Comparison of ENCODE assay signal across 8 cellular contexts in genomic region chr14:102095871-102096568, GRCh38. TPM values are rescaled to one million over a fixed set of nuclear protein-coding genes. Genes with fewer than 3 reads are reported as not detected.
DNase-seq lines count a peak whose midpoint lies in the region; ATAC-seq and TF ChIP-seq lines count a peak whose summit lies in the region.

No MANE protein-coding gene starts in this region.

- DNase-seq in NCI-H2227 (lab: John Stamatoyannopoulos, UW; ENCODE audit: unreplicated experiment) (peak; percentile 26), endodermal cell (peak; percentile 75), NCI-H526 treated with DMSO at 0.1 percent for 48 hours (lab: John Stamatoyannopoulos, UW) (no peak)

- ATAC-seq in GM18511 (IDR thresholded peaks at IDR 0.05; ENCODE audit: unreplicated experiment) (no peak), GM21360 (IDR thresholded peaks at IDR 0.05; ENCODE audit: unreplicated experiment) (no peak), HG03175 (IDR thresholded peaks at IDR 0.05; ENCODE audit: unreplicated experiment) (no peak)

- WGBS in endodermal cell (ENCODE audit: insufficient coverage in 1 of 2, insufficient read length in 1 of 2), 2 experiments: 70 to 74% methylated on average over 5 to 8 of the region's 8 CpGs

- H3K27ac ChIP-seq in DOHH2 (ENCODE audit: low read depth, low read length) (no peak overlapping the region), endodermal cell (ENCODE audit: low read depth, low read length) (no peak overlapping the region), parathyroid adenoma (no peak overlapping the region)

- peaks cover 17% of the 10 kb centered on the region for H3K4me1 Mint-ChIP-seq in endodermal cell

- no peaks in the 10 kb centered on the region for H3F3A ChIP-seq in DOHH2 (ENCODE audit: control insufficient read depth, insufficient read depth)

- no peaks in the 10 kb centered on the region for H3K9me3 ChIP-seq in DOHH2 (ENCODE audit: control insufficient read depth, insufficient read depth, low read length)
- H3K9me3 ChIP-seq in endodermal cell (ENCODE audit: control insufficient read depth, low read length): no peaks in the 10 kb centered on the region
- no peaks in the 10 kb centered on the region for H3K9me3 ChIP-seq in parathyroid adenoma (ENCODE audit: control insufficient read depth, low read length)

- H3K36me3 ChIP-seq in DOHH2 (ENCODE audit: control insufficient read depth, low read length): no peaks in the 10 kb centered on the region
- H3K36me3 ChIP-seq in endodermal cell (ENCODE audit: control insufficient read depth, insufficient read depth, low read length): no peaks in the 10 kb centered on the region
- no peaks in the 10 kb centered on the region for H3K36me3 ChIP-seq in parathyroid adenoma (ENCODE audit: control insufficient read depth, insufficient read depth, low read length)

- H3K27me3 ChIP-seq in DOHH2 (ENCODE audit: control insufficient read depth, low read length) (no peaks in the 10 kb centered on the region), endodermal cell (ENCODE audit: control insufficient read depth, insufficient read depth, low read length, poor library complexity, severe bottlenecking) (no peaks in the 10 kb centered on the region), parathyroid adenoma (ENCODE audit: control insufficient read depth, insufficient read depth, low read length) (no peaks in the 10 kb centered on the region)

- TF ChIP-seq CTCF in DOHH2 (IDR thresholded peaks at IDR 0.05; ENCODE audit: low read depth, low read length, poor library complexity, severe bottlenecking): no peak
- TF ChIP-seq CTCF in endodermal cell (conservative IDR thresholded peaks at IDR 0.05): no peak
- no peak for TF ChIP-seq CTCF in parathyroid adenoma (IDR thresholded peaks at IDR 0.05)

- H3K79me2 ChIP-seq in DOHH2 (ENCODE audit: control insufficient read depth, low read length): no peaks in the 10 kb centered on the region
- H3K79me2 ChIP-seq in parathyroid adenoma: no peaks in the 10 kb centered on the region

- H3K4me2 ChIP-seq in DOHH2 (ENCODE audit: low read length) (0 out of 2 replicates have a peak overlapping the region, but pooled peaks have one; percentile 20), parathyroid adenoma (ENCODE audit: low read length) (no peak overlapping the region)

- H3K9ac ChIP-seq in endodermal cell (ENCODE audit: extremely low read depth, low read length, poor library complexity, severe bottlenecking) (no peak overlapping the region), parathyroid adenoma (no peak overlapping the region)

- H3K27ac Mint-ChIP-seq in endodermal cell: peak overlapping the region; percentile 31

- no peaks in the 10 kb centered on the region for H3K9me3 Mint-ChIP-seq in endodermal cell

- H4K20me1 ChIP-seq in DOHH2 (ENCODE audit: control insufficient read depth, insufficient read depth, low read depth, low read length): no peaks in the 10 kb centered on the region

- H3K4me3 Mint-ChIP-seq in endodermal cell: no peak overlapping the region

- no peaks in the 10 kb centered on the region for H3K36me3 Mint-ChIP-seq in endodermal cell (ENCODE audit: low read depth)

- peaks cover 2% of the 10 kb centered on the region for H3K27me3 Mint-ChIP-seq in endodermal cell (ENCODE audit: insufficient read depth)

- no peaks in the 10 kb centered on the region for H3K9me2 ChIP-seq in DOHH2 (replicated peaks; ENCODE audit: control insufficient read depth, low read length)

- H3K4me1 ChIP-seq in DOHH2 (ENCODE audit: control insufficient read depth, low read length) (peaks cover 10% of the 10 kb centered on the region), endodermal cell (ENCODE audit: control insufficient read depth, insufficient read depth, low read length) (peaks cover 8% of the 10 kb centered on the region), parathyroid adenoma (peaks cover 2% of the 10 kb centered on the region)

- peak overlapping the region; percentile 51 for H2AFZ ChIP-seq in parathyroid adenoma

- H3K4me3 ChIP-seq in DOHH2 (ENCODE audit: low read length) (no peak overlapping the region), endodermal cell (ENCODE audit: low read length) (no peak overlapping the region), parathyroid adenoma (ENCODE audit: low read depth, low read length) (no peak overlapping the region)

RNA-seq across cellular contexts. Expression of gene HSP90AA1, which starts 9.2 kb away (rescaled TPM):
- total RNA-seq in endodermal cell: 100 to 1,000 TPM; 696 to 821 TPM
- polyA plus RNA-seq in endodermal cell (2013, experiment 1 of 2): 830 TPM
- 855 TPM for polyA plus RNA-seq in endodermal cell (2013, experiment 2 of 2)

RNA-seq across cellular contexts. Expression of gene WDR20, which starts 43.7 kb away (rescaled TPM):
- 10 to 100 TPM; 33.8 to 37.6 TPM for total RNA-seq in endodermal cell
- 18.5 TPM for polyA plus RNA-seq in endodermal cell (2013, experiment 1 of 2)
- polyA plus RNA-seq in endodermal cell (2013, experiment 2 of 2): 15.9 TPM
